9 cellular contexts compared by ENCODE assay signal in genomic region chr6:44076366-44077200, GRCh38. TPM values are rescaled to one million over a fixed set of nuclear protein-coding genes. Genes with fewer than 3 reads are reported as not detected.
DNase-seq lines count a peak whose midpoint lies in the region; ATAC-seq and TF ChIP-seq lines count a peak whose summit lies in the region.
"Had no signal": no experiment of that assay in that cellular context is flagged by ENCODE, and none has a peak within 500 bp of the region (broad histone marks: within the 10 kb centered on the region; RNA-seq: fewer than 3 reads in every experiment).

No MANE protein-coding gene starts in this region.

- no peak overlapping the region for H3K27ac Mint-ChIP-seq in type B pancreatic cell

- no peaks in the 10 kb centered on the region for H4K20me1 ChIP-seq in SK-N-SH (ENCODE audit: insufficient read depth)

- H3K9ac ChIP-seq in SK-N-SH, result no peak overlapping the region

- H3K4me3 Mint-ChIP-seq in type B pancreatic cell, result peak overlapping the region; percentile 39

- H3K27ac ChIP-seq in SK-N-SH (ENCODE audit: low read depth in 2 of 2, low read length in 1 of 2), result peak overlapping the region in 1 of 2 experiments; percentile 99; a peak in 2 of 4 replicates
- H3K27ac ChIP-seq: 22Rv1 had no signal

- TF ChIP-seq CTCF in SK-N-SH (IDR thresholded peaks at IDR 0.05) (no peak), type B pancreatic cell (conservative IDR thresholded peaks at IDR 0.05) (peak; percentile 50)

- H3K27me3 ChIP-seq in SK-N-SH (ENCODE audit: insufficient read depth), result no peaks in the 10 kb centered on the region

- no peaks in the 10 kb centered on the region for H3K79me2 ChIP-seq in SK-N-SH (ENCODE audit: insufficient read depth)

- H3K36me3 Mint-ChIP-seq in type B pancreatic cell, result no peaks in the 10 kb centered on the region

- H3K36me3 ChIP-seq in SK-N-SH (replicated peaks in 1 of 2; ENCODE audit: control insufficient read depth in 1 of 2, insufficient read depth in 2 of 2, low read length in 1 of 2), result no peaks in the 10 kb centered on the region

- no peak overlapping the region for H2AFZ ChIP-seq in SK-N-SH (ENCODE audit: low read depth)

- peaks cover 15% of the 10 kb centered on the region for H3K27me3 Mint-ChIP-seq in type B pancreatic cell

- H3K4me3 ChIP-seq in SK-N-SH (ENCODE audit: low read depth in 2 of 2, low read length in 1 of 2), result no peak overlapping the region

- H3K9me3 ChIP-seq in SK-N-SH, result no peaks in the 10 kb centered on the region

- DNase-seq in SK-N-SH (peak; percentile 91), cerebellum (ENCODE audit: low spot score) (peak; percentile 77), left kidney (ENCODE audit: low read depth, low spot score) (peak; percentile 77), type B pancreatic cell (ENCODE audit: extremely low spot score, unreplicated experiment) (no peak)

- POLR2A ChIA-PET in SK-N-SH (lab: Yijun Ruan, JAX), result interaction anchor here (0.6 to 5.3 kb wide), 8 partner anchors 18 to 307 kb away, joined by 3 to 60 read pairs (median 6); partner anchors contain the start of gene VEGFA

- peaks cover 28 to 72% of the 10 kb centered on the region in 2 experiments for H3K4me1 ChIP-seq in SK-N-SH (ENCODE audit: control insufficient read depth in 1 of 2, insufficient read depth in 2 of 2, low read depth in 1 of 2, low read length in 1 of 2)

- no peaks in the 10 kb centered on the region for H3K9me2 ChIP-seq in SK-N-SH

- H3F3A ChIP-seq in SK-N-SH (replicated peaks; ENCODE audit: insufficient read depth), result peaks cover 14% of the 10 kb centered on the region

- peaks cover 26% of the 10 kb centered on the region for H3K4me1 Mint-ChIP-seq in type B pancreatic cell (ENCODE audit: unreplicated experiment)

- peak in 1 of 2 experiments; percentile 76; a peak in 2 of 4 replicates for TF ChIP-seq EP300 in SK-N-SH (IDR thresholded peaks at IDR 0.05; ENCODE audit: borderline replicate concordance in 1 of 2, low read depth in 1 of 2, low read length in 1 of 2)

- CTCF ChIA-PET in SK-N-SH (lab: Yijun Ruan, JAX), result interaction anchor here (0.9 to 12.1 kb wide), 21 partner anchors 8 to 568 kb away, joined by 3 to 212 read pairs (median 15); partner anchors contain the start of gene VEGFA

- no peaks in the 10 kb centered on the region for H3K9me3 Mint-ChIP-seq in type B pancreatic cell

- ATAC-seq in SK-N-SH treated with all-trans-retinoic acid at 6 μM for 48 hours, result no peak
- ATAC-seq in HG03097 (IDR thresholded peaks at IDR 0.05; ENCODE audit: low FRiP score, unreplicated experiment), result no peak
- ATAC-seq in HG03280 (IDR thresholded peaks at IDR 0.05; ENCODE audit: unreplicated experiment), result no peak
- no peak for ATAC-seq in HG03439 (IDR thresholded peaks at IDR 0.05; ENCODE audit: unreplicated experiment)

- TF ChIP-seq RAD21 in SK-N-SH (IDR thresholded peaks at IDR 0.05; ENCODE audit: low read length), result no peak

- WGBS in SK-N-SH (ENCODE audit: low lambda C conversion rate), result 53% methylated on average over 9 of the region's 48 CpGs

- no peak overlapping the region for H3K4me2 ChIP-seq in SK-N-SH

TF ChIP-seq in SK-N-SH, 30 proteins besides CTCF, POLR2A, EP300 and RAD21 (continues in another document):
- TF ChIP-seq NRF1 (IDR thresholded peaks at IDR 0.05; ENCODE audit: low read depth, low read length) (no peak), RXRA (IDR thresholded peaks at IDR 0.05; ENCODE audit: borderline replicate concordance, low read depth) (no peak), ZBTB33 (IDR thresholded peaks at IDR 0.05; ENCODE audit: borderline replicate concordance, low read depth) (no peak)

TF ChIP-seq in SK-N-SH treated with all-trans-retinoic acid at 6 μM for 48 hours, 23 proteins besides CTCF, POLR2A, EP300 and RAD21:
- TF ChIP-seq ARNTL (CRISPR knock-in tag; IDR thresholded peaks at IDR 0.05; ENCODE audit: borderline replicate concordance, low read depth), result no peak
- TF ChIP-seq CSDC2 (CRISPR knock-in tag; IDR thresholded peaks at IDR 0.05), result no peak
- TF ChIP-seq PPARA (CRISPR knock-in tag; IDR thresholded peaks at IDR 0.05; ENCODE audit: borderline replicate concordance), result no peak

RNA-seq across cellular contexts. Expression of gene MRPL14, which starts 50.7 kb away (rescaled TPM):
- 92.4 and 97.0 TPM in 2 replicates for polyA plus RNA-seq in SK-N-SH (2012; rRNA removed)
- polyA plus RNA-seq in SK-N-SH (2012; cell fraction: cytosol; rRNA removed), result 72.1 and 86.3 TPM in 2 replicates
- 39.4 and 45.0 TPM in 2 replicates for polyA plus RNA-seq in SK-N-SH (2012; cell fraction: nucleus; rRNA removed)
- total RNA-seq in cerebellum, result 25.0 TPM
- total RNA-seq in type B pancreatic cell (ENCODE audit: low replicate concordance), result 45.5 and 53.7 TPM in 2 replicates

RNA-seq across cellular contexts. Expression of gene TMEM63B, which starts 50.8 kb away (rescaled TPM):
- 52.7 and 63.2 TPM in 2 replicates for polyA plus RNA-seq in SK-N-SH (2012; rRNA removed)
- polyA plus RNA-seq in SK-N-SH (2012; cell fraction: cytosol; rRNA removed), result 26.9 and 37.6 TPM in 2 replicates
- 97.6 and 129 TPM in 2 replicates for polyA plus RNA-seq in SK-N-SH (2012; cell fraction: nucleus; rRNA removed)
- total RNA-seq in cerebellum, result 32.7 TPM
- 45.5 and 57.5 TPM in 2 replicates for total RNA-seq in type B pancreatic cell (ENCODE audit: low replicate concordance)
